14 cellular contexts compared by ENCODE assay signal in the genomic region with DNA sequence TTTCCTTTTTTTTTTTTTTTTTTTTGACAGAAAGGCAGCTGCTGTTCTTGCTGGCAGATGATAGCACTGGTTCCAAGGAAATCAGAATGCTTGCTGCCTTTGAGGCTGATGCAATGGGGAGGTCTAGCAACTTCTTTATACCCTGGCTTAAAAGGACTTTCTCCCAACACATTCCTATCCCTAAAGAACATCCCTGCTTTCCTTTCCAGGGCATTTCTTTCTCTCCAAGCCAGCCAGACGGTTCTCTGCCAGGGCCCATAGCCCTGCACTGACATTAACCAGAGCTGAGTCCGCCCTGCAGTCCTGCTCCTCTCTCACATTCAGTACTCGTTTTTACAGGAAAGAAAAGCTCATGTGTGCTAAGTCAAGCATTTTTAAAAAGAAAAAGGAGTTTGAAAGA.
A peak's percentile ranks its signal among the peaks of the same experiment; 100 is the strongest.
DNase-seq lines count a peak whose midpoint lies in the region; ATAC-seq and TF ChIP-seq lines count a peak whose summit lies in the region.
"Had no signal": no experiment of that assay in that cellular context is flagged by ENCODE, and none has a peak within 500 bp of the region (broad histone marks: within the 10 kb centered on the region; RNA-seq: fewer than 3 reads in every experiment).

No MANE protein-coding gene starts in this region.

- H3K36me3 Mint-ChIP-seq in H9 (ENCODE audit: insufficient read depth in 1 of 3, low read depth in 3 of 3) = no peaks in the 10 kb centered on the region
- H3K36me3 Mint-ChIP-seq in CD8-positive, alpha-beta T cell = no peaks in the 10 kb centered on the region
- H3K36me3 Mint-ChIP-seq: stimulated activated memory B cell treated with anti-CD40 and anti-IgM and Interleukin-4, amounts not matched to agents 10 μg/mL and 1 μg/mL and 100 μg/mL, for 72 hours had no signal

- no peaks in the 10 kb centered on the region for H3K23me2 ChIP-seq in H9 (ENCODE audit: insufficient read length, low read depth, low read length, poor library complexity, severe bottlenecking)

- no peak overlapping the region for H2BK5ac ChIP-seq in H9 (ENCODE audit: insufficient read length, low read length)

- H3K4me2 ChIP-seq in H9 (ENCODE audit: insufficient read depth, insufficient read length, low read length) (no peak overlapping the region), fibroblast of lung (ENCODE audit: extremely low read depth, insufficient read depth, low read length) (no peak overlapping the region)

- H3K79me1 ChIP-seq in H9 (ENCODE audit: insufficient read depth, low read depth, low read length, poor library complexity, severe bottlenecking) = no peaks in the 10 kb centered on the region

- no peak for ATAC-seq in CD8-positive, alpha-beta T cell
- ATAC-seq in GM19035 (IDR thresholded peaks at IDR 0.05; ENCODE audit: unreplicated experiment) = no peak
- ATAC-seq in HG03342 (IDR thresholded peaks at IDR 0.05; ENCODE audit: unreplicated experiment) = no peak

- H3K18ac ChIP-seq in H9 (ENCODE audit: insufficient read length, low read depth, low read length) = no peak overlapping the region

- H4K91ac ChIP-seq in H9 (ENCODE audit: insufficient read length, low read depth, low read length) = no peak overlapping the region

- H3K27ac ChIP-seq in H9 (ENCODE audit: insufficient read length, low read depth, low read length) = no peak overlapping the region
- no peak overlapping the region for H3K27ac ChIP-seq in fibroblast of lung (ENCODE audit: insufficient read depth, low read length)
- H3K27ac ChIP-seq in mesodermal cell (ENCODE audit: low read depth, low read length, severe bottlenecking) = peak overlapping the region; percentile 89
- H3K27ac ChIP-seq in CD8-positive, alpha-beta T cell (ENCODE audit: low read depth, low read length) = no peak overlapping the region
- H3K27ac ChIP-seq: pancreas had no signal

- POLR2A ChIA-PET in CD8-positive, alpha-beta T cell (lab: Charles Lee) = no interaction called here

- WGBS in H9 (ENCODE audit: extremely low coverage, insufficient read length, low lambda C conversion rate) = no CpG with 5 or more reads among the region's 3 CpGs
- WGBS in mesodermal cell (ENCODE audit: insufficient coverage in 2 of 2), 2 experiments = 50 to 67% methylated on average over 1 to 2 of the region's 3 CpGs

- H2BK120ac ChIP-seq in H9 (ENCODE audit: low read depth, low read length, poor library complexity, severe bottlenecking) = no peak overlapping the region

- H3K4me3 ChIP-seq in fibroblast of lung (replicated peaks in 1 of 4; ENCODE audit: control extremely low read depth in 1 of 4, insufficient read depth in 1 of 4, low read depth in 3 of 4, low read length in 4 of 4) (no peak overlapping the region), mesodermal cell (ENCODE audit: extremely low read depth, insufficient read depth, low read length, poor library complexity, severe bottlenecking) (no peak overlapping the region)
- H3K4me3 ChIP-seq in CD8-positive, alpha-beta T cell (ENCODE audit: low read depth, low read length) = no peak overlapping the region
- H3K4me3 ChIP-seq: pancreas had no signal

- H3K79me2 ChIP-seq in H9 (ENCODE audit: insufficient read depth, low read length) (no peaks in the 10 kb centered on the region), fibroblast of lung (ENCODE audit: control insufficient read depth, insufficient read depth, low read length) (no peaks in the 10 kb centered on the region)

- no peak overlapping the region for H3T11ph ChIP-seq in H9 (ENCODE audit: low read length)

- no peak overlapping the region for H2BK12ac ChIP-seq in H9 (ENCODE audit: insufficient read length, low read depth, low read length)

- H3K4ac ChIP-seq in H9 (ENCODE audit: low read depth, low read length) = no peak overlapping the region

- no peaks in the 10 kb centered on the region for H3K9me3 ChIP-seq in H9 (ENCODE audit: control insufficient read depth, low read depth, low read length)
- no peaks in the 10 kb centered on the region for H3K9me3 ChIP-seq in fibroblast of lung (ENCODE audit: control insufficient read depth, insufficient read depth, low read depth, low read length)
- H3K9me3 ChIP-seq in mesodermal cell (ENCODE audit: control insufficient read depth, low read length) = no peaks in the 10 kb centered on the region
- H3K9me3 ChIP-seq in CD8-positive, alpha-beta T cell (ENCODE audit: low read length) = no peaks in the 10 kb centered on the region
- H3K9me3 ChIP-seq: pancreas had no signal

- H3K4me1 ChIP-seq in H9 (ENCODE audit: insufficient read depth, low read length) = no peaks in the 10 kb centered on the region
- no peaks in the 10 kb centered on the region for H3K4me1 ChIP-seq in fibroblast of lung (ENCODE audit: control insufficient read depth, extremely low read depth, insufficient read depth, low read length)
- peaks cover 9% of the 10 kb centered on the region for H3K4me1 ChIP-seq in mesodermal cell (ENCODE audit: control insufficient read depth, insufficient read depth, low read length, poor library complexity, severe bottlenecking)
- H3K4me1 ChIP-seq in CD8-positive, alpha-beta T cell (ENCODE audit: insufficient read depth, low read length) = no peaks in the 10 kb centered on the region
- H3K4me1 ChIP-seq: pancreas had no signal

- H2AK5ac ChIP-seq in H9 (ENCODE audit: insufficient read length, low read length) = no peak overlapping the region

- H3K23ac ChIP-seq in H9 (ENCODE audit: insufficient read length, low read depth, low read length) = no peak overlapping the region

- H4K5ac ChIP-seq in H9 (ENCODE audit: insufficient read length, low read depth, low read length) = no peak overlapping the region

- no peaks in the 10 kb centered on the region for H3K9me3 Mint-ChIP-seq in H9
- no peaks in the 10 kb centered on the region for H3K9me3 Mint-ChIP-seq in CD8-positive, alpha-beta T cell
- H3K9me3 Mint-ChIP-seq: HFFc6; stimulated activated memory B cell treated with anti-CD40 and anti-IgM and Interleukin-4, amounts not matched to agents 10 μg/mL and 1 μg/mL and 100 μg/mL, for 72 hours had no signal

- no peak overlapping the region for H3K4me3 Mint-ChIP-seq in H9
- H3K4me3 Mint-ChIP-seq in CD8-positive, alpha-beta T cell = no peak overlapping the region
- H3K4me3 Mint-ChIP-seq: HFFc6; stimulated activated memory B cell treated with anti-CD40 and anti-IgM and Interleukin-4, amounts not matched to agents 10 μg/mL and 1 μg/mL and 100 μg/mL, for 72 hours had no signal

- H3K4me1 Mint-ChIP-seq in H9 = peaks cover 0 to 6% of the 10 kb centered on the region in 2 experiments; a peak in 2 of 4 replicates
- H3K4me1 Mint-ChIP-seq in CD8-positive, alpha-beta T cell (ENCODE audit: low read depth) = no peaks in the 10 kb centered on the region
- H3K4me1 Mint-ChIP-seq: stimulated activated memory B cell treated with anti-CD40 and anti-IgM and Interleukin-4, amounts not matched to agents 10 μg/mL and 1 μg/mL and 100 μg/mL, for 72 hours had no signal

- TF ChIP-seq CTCF in H9 (conservative IDR thresholded peaks at IDR 0.05) = no peak
- no peak for TF ChIP-seq CTCF in fibroblast of lung (conservative IDR thresholded peaks at IDR 0.05 in 1 of 2, IDR thresholded peaks at IDR 0.05 in 1 of 2; ENCODE audit: low read depth in 1 of 2, low read length in 2 of 2)
- no peak for TF ChIP-seq CTCF in CD8-positive, alpha-beta T cell (IDR thresholded peaks at IDR 0.05)

- H4K8ac ChIP-seq in H9 (replicated peaks; ENCODE audit: insufficient read length, low read depth, low read length) = no peak overlapping the region

- H4K20me1 ChIP-seq in H9 (ENCODE audit: control insufficient read depth, insufficient read depth, insufficient read length) (no peaks in the 10 kb centered on the region), fibroblast of lung (ENCODE audit: control insufficient read depth, extremely low read depth, insufficient read depth, low read length) (no peaks in the 10 kb centered on the region)

- CTCF ChIA-PET in CD8-positive, alpha-beta T cell (lab: Charles Lee) = no interaction called here

- intact Hi-C loops in CD8-positive, alpha-beta T cell (cut with DNase I, micrococcal nuclease) = no loop called here

- H3K14ac ChIP-seq in H9 (ENCODE audit: insufficient read depth, low read length) = no peak overlapping the region

- H2BK15ac ChIP-seq in H9 (ENCODE audit: low read depth, low read length) = no peak overlapping the region

- no peak overlapping the region for H3K56ac ChIP-seq in H9 (ENCODE audit: insufficient read length, low read depth, low read length)

- DNase-seq in H9 = no peak
- peak; percentile 19 to 22 for DNase-seq in fibroblast of lung (ENCODE audit: low read depth in 2 of 2)
- peak; percentile 27 for DNase-seq in superior temporal gyrus (ENCODE audit: extremely low spot score)
- no peak for DNase-seq in CD8-positive, alpha-beta T cell
- DNase-seq in NCI-H526 (lab: John Stamatoyannopoulos, UW) = no peak
- DNase-seq: dermis blood vessel endothelial cell, foreskin melanocyte, HFFc6, NCI-H524 treated with DMSO at 0.1 percent for 48 hours, pancreas had no signal

- no peaks in the 10 kb centered on the region for H3K27me3 Mint-ChIP-seq in H9 (ENCODE audit: low read depth)
- H3K27me3 Mint-ChIP-seq in CD8-positive, alpha-beta T cell (ENCODE audit: low read depth) = peaks cover 14% of the 10 kb centered on the region

- H3K9ac ChIP-seq in H9 (ENCODE audit: extremely low read depth, insufficient read length, low read length) (no peak overlapping the region), fibroblast of lung (ENCODE audit: insufficient read depth, low read length) (no peak overlapping the region)

- H2BK20ac ChIP-seq in H9 (ENCODE audit: low read depth, low read length, poor library complexity, severe bottlenecking) = no peak overlapping the region

- H3K27me3 ChIP-seq in H9 (ENCODE audit: insufficient read depth, low read length) (no peaks in the 10 kb centered on the region), fibroblast of lung (ENCODE audit: control insufficient read depth, insufficient read depth, low read length) (no peaks in the 10 kb centered on the region)
- no peaks in the 10 kb centered on the region for H3K27me3 ChIP-seq in CD8-positive, alpha-beta T cell (ENCODE audit: insufficient read depth, low read length)
- H3K27me3 ChIP-seq: pancreas had no signal

- peak overlapping the region in 2 of 3 experiments; percentile 76 to 89; a peak in 5 of 7 replicates for H3K27ac Mint-ChIP-seq in H9
- H3K27ac Mint-ChIP-seq in CD8-positive, alpha-beta T cell = no peak overlapping the region
- H3K27ac Mint-ChIP-seq: HFFc6; stimulated activated memory B cell treated with anti-CD40 and anti-IgM and Interleukin-4, amounts not matched to agents 10 μg/mL and 1 μg/mL and 100 μg/mL, for 72 hours had no signal

- H3K36me3 ChIP-seq in fibroblast of lung (ENCODE audit: control insufficient read depth, insufficient read depth, low read length) = no peaks in the 10 kb centered on the region
- no peaks in the 10 kb centered on the region for H3K36me3 ChIP-seq in mesodermal cell (ENCODE audit: control insufficient read depth, insufficient read depth, low read length)
- H3K36me3 ChIP-seq in CD8-positive, alpha-beta T cell (ENCODE audit: insufficient read depth, low read length) = no peaks in the 10 kb centered on the region
- H3K36me3 ChIP-seq: pancreas had no signal

- no peak overlapping the region for H2AFZ ChIP-seq in H9 (ENCODE audit: low read length)
- no peak overlapping the region for H2AFZ ChIP-seq in fibroblast of lung (ENCODE audit: low read length)

Comparison
In these comparisons a context has a peak if more than half of its experiments do, and no peak if none do; other contexts are left out.
1. DNase-seq: peak in fibroblast of lung (2 of 2) and superior temporal gyrus (single experiment); none in H9 (single experiment), CD8-positive, alpha-beta T cell (0 of 7) and NCI-H526 (0 of 2).